In the genomic region with DNA sequence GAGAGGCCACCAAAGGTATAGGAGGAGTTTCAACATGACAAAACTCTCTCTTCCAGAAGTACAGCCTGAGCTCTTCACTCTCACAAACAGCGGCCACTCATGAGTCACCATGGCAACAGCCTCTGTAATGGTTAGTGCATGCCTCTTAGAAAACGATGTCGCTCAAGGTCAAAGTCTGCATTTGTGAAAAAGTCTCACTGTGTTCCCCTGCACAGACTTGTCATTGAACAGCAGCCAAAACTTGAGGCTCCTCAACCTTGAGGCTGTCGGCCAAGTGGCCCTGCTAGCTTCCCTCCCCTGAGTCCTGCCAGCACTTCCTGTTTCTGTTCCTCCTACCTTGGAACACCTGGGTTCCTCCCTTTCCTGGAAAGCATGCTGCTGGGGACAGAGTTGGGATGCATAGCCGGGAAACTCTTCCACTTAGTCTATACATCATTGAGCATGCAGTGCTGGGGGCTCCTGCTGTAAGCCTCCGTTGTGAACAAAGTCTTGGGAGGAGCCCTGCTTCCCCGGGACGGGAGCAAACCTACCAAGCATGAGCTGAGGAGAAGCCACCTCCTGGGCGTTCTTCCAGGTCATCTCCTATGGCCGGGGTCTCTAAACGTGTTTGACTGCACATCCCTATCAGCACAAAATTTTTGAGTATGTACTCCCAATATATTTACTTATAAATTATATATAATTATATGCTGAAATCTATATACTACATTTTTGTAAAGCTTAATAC, we compare ENCODE assay signal across 9 cellular contexts.
A peak's percentile ranks its signal among the peaks of the same experiment; 100 is the strongest.
DNase-seq lines count a peak whose midpoint lies in the region; ATAC-seq and TF ChIP-seq lines count a peak whose summit lies in the region.
"Had no signal": no experiment of that assay in that cellular context is flagged by ENCODE, and none has a peak within 500 bp of the region (broad histone marks: within the 10 kb centered on the region; RNA-seq: fewer than 3 reads in every experiment).

No MANE protein-coding gene starts in this region.

- no peaks in the 10 kb centered on the region for H3K9me3 Mint-ChIP-seq in activated T-cell treated with anti-CD3 and anti-CD28 coated beads, Interleukin-2, amount 50 U/mL, for 72 hours

- H3K27ac Mint-ChIP-seq in activated T-cell treated with anti-CD3 and anti-CD28 coated beads, Interleukin-2, amount 50 U/mL, for 72 hours: no peak overlapping the region

- H3K9me3 ChIP-seq in transverse colon: no peaks in the 10 kb centered on the region

- no peak overlapping the region for H3K27ac ChIP-seq in transverse colon

- H3K27me3 ChIP-seq in transverse colon: peaks cover 13% of the 10 kb centered on the region

- peaks cover 0 to 7% (median 3%) of the 10 kb centered on the region in 4 donors for H3K4me1 ChIP-seq in transverse colon

- DNase-seq in activated T-cell treated with anti-CD3 and anti-CD28 coated beads, Interleukin-2, amount 50 U/mL, for 72 hours: peak; percentile 5 to 8
- DNase-seq in activated T-cell treated with anti-CD3 and anti-CD28 coated beads, Interleukin-2, amount 50 U/mL, for 48 hours: no peak
- DNase-seq in NOMO-1 treated with dmso at 0.1 percent for 144 hours (lab: John Stamatoyannopoulos, UW; ENCODE audit: unreplicated experiment): peak; percentile 5
- DNase-seq in left ventricle myocardium superior: peak; percentile 42
- DNase-seq in transverse colon: peak; percentile 28
- DNase-seq: foreskin melanocyte had no signal

- WGBS in transverse colon (ENCODE audit: low coverage in 1 of 2), 2 donors: 40 to 42% methylated on average over 4 to 11 of the region's 11 CpGs

- no peak overlapping the region for H3K4me3 Mint-ChIP-seq in activated T-cell treated with anti-CD3 and anti-CD28 coated beads, Interleukin-2, amount 50 U/mL, for 72 hours

- intact Hi-C loops in left ventricle myocardium superior (cut with micrococcal nuclease) (no loop called here), transverse colon (cut with DNase I; ENCODE audit: low total_unique reads) (no loop called here)

- no peaks in the 10 kb centered on the region for H3K36me3 Mint-ChIP-seq in activated T-cell treated with anti-CD3 and anti-CD28 coated beads, Interleukin-2, amount 50 U/mL, for 72 hours (ENCODE audit: insufficient read depth in 2 of 2)

- no peak for TF ChIP-seq EP300 in transverse colon (IDR thresholded peaks at IDR 0.05; ENCODE audit: low read depth)

- H3K4me3 ChIP-seq in transverse colon: no peak overlapping the region

- no peak for TF ChIP-seq CTCF in transverse colon (IDR thresholded peaks at IDR 0.05)

- TF ChIP-seq POLR2A in transverse colon (IDR thresholded peaks at IDR 0.05): no peak
- no peak for TF ChIP-seq POLR2A in GM18505 (IDR thresholded peaks at IDR 0.05; ENCODE audit: borderline replicate concordance, extremely low read depth, insufficient read depth, insufficient read length)

- H3K4me1 Mint-ChIP-seq in activated T-cell treated with anti-CD3 and anti-CD28 coated beads, Interleukin-2, amount 50 U/mL, for 72 hours (ENCODE audit: low read depth): peaks cover 5% of the 10 kb centered on the region

- in situ Hi-C loops in transverse colon (cut with MboI; ENCODE audit: low pct_ligation_motif_present in 1 of 4, low pct_unique_long_range_greater_than_20kb in 1 of 4, low sequenced_read_pairs in 3 of 4): no loop called here

- peak; percentile 46 to 72 for ATAC-seq in activated T-cell treated with anti-CD3 and anti-CD28 coated beads, Interleukin-2, amount 50 U/mL, for 72 hours (replicated peaks in 1 of 2)
- ATAC-seq in left ventricle myocardium superior: peak; percentile 90
- no peak for ATAC-seq in GM18505 (IDR thresholded peaks at IDR 0.05; ENCODE audit: unreplicated experiment)
- ATAC-seq in GM18870 (IDR thresholded peaks at IDR 0.05; ENCODE audit: unreplicated experiment): no peak
- ATAC-seq in GM21381 (IDR thresholded peaks at IDR 0.05; ENCODE audit: unreplicated experiment): no peak

- H3K27me3 Mint-ChIP-seq in activated T-cell treated with anti-CD3 and anti-CD28 coated beads, Interleukin-2, amount 50 U/mL, for 72 hours (ENCODE audit: low read depth): peaks cover under 1% of the 10 kb centered on the region

- H3K36me3 ChIP-seq in transverse colon: no peaks in the 10 kb centered on the region

Comparison
In these comparisons a context has a peak if more than half of its experiments do, and no peak if none do; other contexts are left out.
1. DNase-seq: peak in activated T-cell treated with anti-CD3 and anti-CD28 coated beads, Interleukin-2, amount 50 U/mL, for 72 hours (2 of 2), NOMO-1 treated with dmso at 0.1 percent for 144 hours (single experiment), left ventricle myocardium superior (single experiment) and transverse colon (single experiment); none in activated T-cell treated with anti-CD3 and anti-CD28 coated beads, Interleukin-2, amount 50 U/mL, for 48 hours (0 of 2).
2. ATAC-seq: peak in activated T-cell treated with anti-CD3 and anti-CD28 coated beads, Interleukin-2, amount 50 U/mL, for 72 hours (2 of 2) and left ventricle myocardium superior (single experiment); none in GM18505 (single experiment), GM18870 (single experiment) and GM21381 (single experiment).